Comparison of ENCODE assay signal across 23 cellular contexts in genomic region chr7:51354897-51355296, GRCh38. TPM values are rescaled to one million over a fixed set of nuclear protein-coding genes. Genes with fewer than 3 reads are reported as not detected.
DNase-seq lines count a peak whose midpoint lies in the region; ATAC-seq and TF ChIP-seq lines count a peak whose summit lies in the region.
"Had no signal": no experiment of that assay in that cellular context is flagged by ENCODE, and none has a peak within 500 bp of the region (broad histone marks: within the 10 kb centered on the region; RNA-seq: fewer than 3 reads in every experiment).

No MANE protein-coding gene starts in this region.

- H3K27me3 ChIP-seq in Caco-2 (replicated peaks; ENCODE audit: control insufficient read depth, insufficient read depth, low read length) (no peaks in the 10 kb centered on the region), OCI-LY1 (ENCODE audit: insufficient read depth, low read length) (no peaks in the 10 kb centered on the region)
- H3K27me3 ChIP-seq in naive thymus-derived CD4-positive, alpha-beta T cell (ENCODE audit: control insufficient read depth in 2 of 2, insufficient read depth in 2 of 2, low read length in 2 of 2): no peaks in the 10 kb centered on the region
- H3K27me3 ChIP-seq: heart left ventricle, ovary, sigmoid colon, upper lobe of right lung had no signal

- no peaks in the 10 kb centered on the region for H4K20me1 ChIP-seq in OCI-LY1 (ENCODE audit: insufficient read depth, low read length)

- H3K4me3 Mint-ChIP-seq in Caco-2 (ENCODE audit: unreplicated experiment): no peak overlapping the region
- H3K4me3 Mint-ChIP-seq in naive thymus-derived CD4-positive, alpha-beta T cell: no peak overlapping the region

- H3F3A ChIP-seq in OCI-LY1 (ENCODE audit: insufficient read depth, low read length): no peaks in the 10 kb centered on the region

- DNase-seq in Caco-2: no peak
- DNase-seq in GM13977 (ENCODE audit: low spot score): no peak
- no peak for DNase-seq in epithelial cell of proximal tubule (ENCODE audit: low read depth)
- no peak for DNase-seq in cerebellar nuclear complex (lab: John Stamatoyannopoulos, UW)
- no peak for DNase-seq in naive thymus-derived CD4-positive, alpha-beta T cell
- DNase-seq in NCI-H1105 (lab: John Stamatoyannopoulos, UW): no peak
- no peak for DNase-seq in stimulated activated CD4-positive, alpha-beta T cell treated with anti-CD3 and anti-CD28 coated beads, Interleukin-2, amount 100 ng/mL, for 48 hours
- DNase-seq: activated CD4-positive, alpha-beta T cell treated with anti-CD3 and anti-CD28 coated beads for 1 hour; activated CD8-positive, alpha-beta memory T cell treated with anti-CD3 and anti-CD28 coated beads, Interleukin-2, amount 50 U/mL, for 48 hours; activated gamma-delta T cell; amniotic stem cell; caudate nucleus; EL; GM23248; heart left ventricle; IMR-90; mammary epithelial cell; MV-4-11; NCI-H524 treated with DMSO at 0.1 percent for 48 hours; ovary; sigmoid colon; upper lobe of right lung had no signal

- peaks cover 14% of the 10 kb centered on the region for H3K4me1 Mint-ChIP-seq in Caco-2 (ENCODE audit: low read depth, unreplicated experiment)
- peaks cover 0 to 2% (median 0%) of the 10 kb centered on the region in 7 donors for H3K4me1 Mint-ChIP-seq in naive thymus-derived CD4-positive, alpha-beta T cell

- no peak for ATAC-seq in naive thymus-derived CD4-positive, alpha-beta T cell
- ATAC-seq: heart left ventricle, upper lobe of right lung had no signal

- CTCF ChIA-PET in Caco-2 (lab: Charles Lee): interaction anchor here (0.7 to 1.9 kb wide), 3 partner anchors 12 to 21 kb away, joined by 4 to 5 read pairs (median 4); no protein-coding TSS in a partner anchor
- CTCF ChIA-PET in naive thymus-derived CD4-positive, alpha-beta T cell (lab: Charles Lee): no interaction called here

- no peaks in the 10 kb centered on the region for H3K9me3 Mint-ChIP-seq in Caco-2 (ENCODE audit: unreplicated experiment)
- peaks cover 0 to 5% (median 0%) of the 10 kb centered on the region in 11 donors for H3K9me3 Mint-ChIP-seq in naive thymus-derived CD4-positive, alpha-beta T cell

- no peak overlapping the region for H3K9ac ChIP-seq in OCI-LY1 (ENCODE audit: low read length)
- H3K9ac ChIP-seq: GM23248 had no signal

- no peak overlapping the region for H3K27ac ChIP-seq in OCI-LY1 (ENCODE audit: low read depth, low read length, poor library complexity, severe bottlenecking)
- no peak overlapping the region for H3K27ac ChIP-seq in naive thymus-derived CD4-positive, alpha-beta T cell (ENCODE audit: low read depth, low read length)
- H3K27ac ChIP-seq: GM23248, heart left ventricle, ovary, sigmoid colon, upper lobe of right lung had no signal

- no peak overlapping the region for H3K4me2 ChIP-seq in OCI-LY1 (ENCODE audit: low read length)

- H3K27me3 Mint-ChIP-seq in Caco-2 (ENCODE audit: insufficient read depth, unreplicated experiment): no peaks in the 10 kb centered on the region
- peaks cover 0 to 6% (median 4%) of the 10 kb centered on the region in 5 donors for H3K27me3 Mint-ChIP-seq in naive thymus-derived CD4-positive, alpha-beta T cell

- H3K9me3 ChIP-seq in Caco-2: no peaks in the 10 kb centered on the region
- no peaks in the 10 kb centered on the region for H3K9me3 ChIP-seq in OCI-LY1 (ENCODE audit: low read length)
- no peaks in the 10 kb centered on the region for H3K9me3 ChIP-seq in naive thymus-derived CD4-positive, alpha-beta T cell (ENCODE audit: control insufficient read depth in 2 of 3, low read length in 3 of 3)
- H3K9me3 ChIP-seq: ovary, sigmoid colon, upper lobe of right lung had no signal

- no TSS peak for BruUV-seq in Caco-2 (replicated peaks; lab: Mats Ljungman, UMichigan)

- no peaks in the 10 kb centered on the region for H3K9me2 ChIP-seq in OCI-LY1 (ENCODE audit: low read depth, low read length)

- H3K36me3 Mint-ChIP-seq in Caco-2 (ENCODE audit: insufficient read depth, unreplicated experiment): no peaks in the 10 kb centered on the region
- no peaks in the 10 kb centered on the region for H3K36me3 Mint-ChIP-seq in naive thymus-derived CD4-positive, alpha-beta T cell

- no peak overlapping the region for H3K27ac Mint-ChIP-seq in Caco-2 (ENCODE audit: unreplicated experiment)
- H3K27ac Mint-ChIP-seq in naive thymus-derived CD4-positive, alpha-beta T cell: no peak overlapping the region

- TF ChIP-seq CTCF in Caco-2 (IDR thresholded peaks at IDR 0.05; ENCODE audit: insufficient read depth in 1 of 2, low read depth in 1 of 2, low read length in 1 of 2, severe bottlenecking in 1 of 2, unreplicated experiment in 1 of 2) (peak; percentile 14 to 40), GM13977 (IDR thresholded peaks at IDR 0.05; ENCODE audit: extremely low read depth, insufficient read depth, missing control alignments) (peak; percentile 23), OCI-LY1 (IDR thresholded peaks at IDR 0.05; ENCODE audit: low read length) (peak; percentile 33; the same call in 1 of the 2 replicates), epithelial cell of proximal tubule (conservative IDR thresholded peaks at IDR 0.05; ENCODE audit: low read depth, low read length) (peak; percentile 21)

- POLR2A ChIA-PET in Caco-2 (lab: Charles Lee): no interaction called here
- POLR2A ChIA-PET in naive thymus-derived CD4-positive, alpha-beta T cell (lab: Charles Lee): no interaction called here

- H3K4me1 ChIP-seq in Caco-2 (peaks cover 16% of the 10 kb centered on the region), OCI-LY1 (ENCODE audit: insufficient read depth, low read length, severe bottlenecking) (no peaks in the 10 kb centered on the region)
- H3K4me1 ChIP-seq in naive thymus-derived CD4-positive, alpha-beta T cell (ENCODE audit: control insufficient read depth in 2 of 2, insufficient read depth in 2 of 2, low read length in 2 of 2): no peaks in the 10 kb centered on the region
- H3K4me1 ChIP-seq: upper lobe of right lung had no signal

- H3K79me2 ChIP-seq in OCI-LY1 (ENCODE audit: insufficient read depth, low read length): no peaks in the 10 kb centered on the region

- no peak overlapping the region for H2AFZ ChIP-seq in OCI-LY1 (ENCODE audit: low read length)
- H2AFZ ChIP-seq: GM23248 had no signal

- no peak overlapping the region for H3K4me3 ChIP-seq in Caco-2 (ENCODE audit: low read depth, low read length)
- no peak overlapping the region for H3K4me3 ChIP-seq in OCI-LY1 (ENCODE audit: low read depth, low read length, poor library complexity, severe bottlenecking)
- no peak overlapping the region for H3K4me3 ChIP-seq in epithelial cell of proximal tubule (ENCODE audit: low read depth, low read length)
- H3K4me3 ChIP-seq in naive thymus-derived CD4-positive, alpha-beta T cell (ENCODE audit: low read length): no peak overlapping the region
- H3K4me3 ChIP-seq: GM23248, heart left ventricle, ovary, sigmoid colon, upper lobe of right lung had no signal

- H3K36me3 ChIP-seq in Caco-2 (ENCODE audit: control insufficient read depth, insufficient read depth, low read length) (no peaks in the 10 kb centered on the region), OCI-LY1 (ENCODE audit: insufficient read depth, low read length) (no peaks in the 10 kb centered on the region)
- no peaks in the 10 kb centered on the region for H3K36me3 ChIP-seq in naive thymus-derived CD4-positive, alpha-beta T cell (ENCODE audit: control insufficient read depth in 2 of 3, insufficient read depth in 3 of 3, low read length in 3 of 3)
- H3K36me3 ChIP-seq: heart left ventricle, ovary, sigmoid colon, upper lobe of right lung had no signal

- intact Hi-C loops in Caco-2 (cut with micrococcal nuclease; ENCODE audit: unreplicated experiment): no loop called here
- intact Hi-C loops in naive thymus-derived CD4-positive, alpha-beta T cell (cut with micrococcal nuclease): no loop called here

- in situ Hi-C loops in GM13977 (cut with MboI; ENCODE audit: low pct_unique_long_range_greater_than_20kb, low sequenced_read_pairs, unreplicated experiment): no loop called here

RNA-seq across cellular contexts. Expression of gene COBL, which starts 38.3 kb away (rescaled TPM):
- total RNA-seq in Caco-2 (2022) (60.6 and 63.6 TPM in 2 replicates), epithelial cell of proximal tubule (1.5 and 6.6 TPM in 2 replicates)
- under 1 TPM in 1 of 5 experiments, not detected in 4; 0.08 TPM for total RNA-seq in naive thymus-derived CD4-positive, alpha-beta T cell
- not detected for polyA plus RNA-seq in naive thymus-derived CD4-positive, alpha-beta T cell
- total RNA-seq: GM23248 had no signal
- polyA plus RNA-seq: GM23248, IMR-90 had no signal
